17 cellular contexts compared by ENCODE assay signal in genomic region chr12:3101309-3102022, GRCh38. TPM values are rescaled to one million over a fixed set of nuclear protein-coding genes. Genes with fewer than 3 reads are reported as not detected.
DNase-seq lines count a peak whose midpoint lies in the region; ATAC-seq and TF ChIP-seq lines count a peak whose summit lies in the region.
"Had no signal": no experiment of that assay in that cellular context is flagged by ENCODE, and none has a peak within 500 bp of the region (broad histone marks: within the 10 kb centered on the region; RNA-seq: fewer than 3 reads in every experiment).

No MANE protein-coding gene starts in this region.

- H3K27ac Mint-ChIP-seq in HFFc6, result peak overlapping the region; percentile 10; the same call in 1 of the 2 replicates
- H3K27ac Mint-ChIP-seq in activated T-helper 17 cell treated with anti-CD3 and anti-CD28 coated beads, Interleukin-2, amount 50 U/mL, for 72 hours, result no peak overlapping the region

- no peak overlapping the region for H3K27ac ChIP-seq in A673 (ENCODE audit: low read depth, low read length, poor library complexity, severe bottlenecking)
- H3K27ac ChIP-seq: esophagus muscularis mucosa, vagina had no signal

- POLR2A ChIA-PET in A673 (lab: Charles Lee; ENCODE audit: low non-redundant PET), result no interaction called here

- peaks cover 58% of the 10 kb centered on the region for H3K4me1 Mint-ChIP-seq in HFFc6 (ENCODE audit: low read depth)
- no peaks in the 10 kb centered on the region for H3K4me1 Mint-ChIP-seq in activated T-helper 17 cell treated with anti-CD3 and anti-CD28 coated beads, Interleukin-2, amount 50 U/mL, for 72 hours

- intact Hi-C loops in A673 (cut with micrococcal nuclease; ENCODE audit: unreplicated experiment), result no loop called here

- no peaks in the 10 kb centered on the region for H3K36me3 ChIP-seq in A673 (ENCODE audit: insufficient read depth, low read length, poor library complexity, severe bottlenecking)
- H3K36me3 ChIP-seq: esophagus muscularis mucosa, vagina had no signal

- H3K4me1 ChIP-seq in A673 (ENCODE audit: insufficient read depth, low read length, poor library complexity, severe bottlenecking), result peaks cover 28% of the 10 kb centered on the region

- CTCF ChIA-PET in A673 (lab: Charles Lee), result no interaction called here

- H3K9me3 ChIP-seq in A673 (ENCODE audit: low read depth, low read length, poor library complexity, severe bottlenecking), result no peaks in the 10 kb centered on the region
- H3K9me3 ChIP-seq: esophagus muscularis mucosa, vagina had no signal

- peaks cover 5% of the 10 kb centered on the region; the same call in 1 of the 2 replicates for H3K9me3 Mint-ChIP-seq in HFFc6
- peaks cover 25% of the 10 kb centered on the region for H3K9me3 Mint-ChIP-seq in activated T-helper 17 cell treated with anti-CD3 and anti-CD28 coated beads, Interleukin-2, amount 50 U/mL, for 72 hours

- H3K4me3 Mint-ChIP-seq in HFFc6, result no peak overlapping the region
- no peak overlapping the region for H3K4me3 Mint-ChIP-seq in activated T-helper 17 cell treated with anti-CD3 and anti-CD28 coated beads, Interleukin-2, amount 50 U/mL, for 72 hours

- peaks cover 17% of the 10 kb centered on the region for H3K36me3 Mint-ChIP-seq in HFFc6 (ENCODE audit: low read depth)
- no peaks in the 10 kb centered on the region for H3K36me3 Mint-ChIP-seq in activated T-helper 17 cell treated with anti-CD3 and anti-CD28 coated beads, Interleukin-2, amount 50 U/mL, for 72 hours (ENCODE audit: low read depth)

- no peaks in the 10 kb centered on the region for H3K27me3 ChIP-seq in A673 (replicated peaks; ENCODE audit: insufficient read depth, low read depth, low read length, poor library complexity)
- H3K27me3 ChIP-seq: esophagus muscularis mucosa, vagina had no signal

- BruUV-seq in A673 (replicated peaks; lab: Mats Ljungman, UMichigan), result no TSS peak

- TF ChIP-seq CTCF in HFFc6 (IDR thresholded peaks at IDR 0.05), result no peak
- no peak for TF ChIP-seq CTCF in cardiac fibroblast (IDR thresholded peaks at IDR 0.05; ENCODE audit: low read depth, low read length)
- no peak for TF ChIP-seq CTCF in A673 (conservative IDR thresholded peaks at IDR 0.05; ENCODE audit: low read depth, low read length)

- no peak for ATAC-seq in activated T-helper 17 cell treated with anti-CD3 and anti-CD28 coated beads, Interleukin-2, amount 50 U/mL, for 72 hours (replicated peaks)
- ATAC-seq in HG03460 (IDR thresholded peaks at IDR 0.05; ENCODE audit: unreplicated experiment), result no peak
- ATAC-seq: left lobe of liver had no signal

- DNase-seq in AG08395 (ENCODE audit: low spot score) (peak; percentile 48), HFFc6 (peak; percentile 66), cardiac fibroblast (ENCODE audit: low read depth in 2 of 2) (peak; percentile 18 to 53), kidney tubule cell (ENCODE audit: low spot score) (peak; percentile 59), A673 (ENCODE audit: low spot score) (no peak), NCI-H69 (lab: John Stamatoyannopoulos, UW) (no peak)
- DNase-seq: activated CD4-positive, CD25-positive, alpha-beta regulatory T cell treated with anti-CD3 and anti-CD28 coated beads, Interleukin-2, amount 50 U/mL, for 72 hours; dorsolateral prefrontal cortex; NCI-H1436; SHP77 treated with DMSO at 0.1 percent for 48 hours; stimulated activated naive CD4-positive, alpha-beta T cell treated with Interleukin-2 at 50 U/mL for 16 hours; T-helper 2 cell had no signal

- H3K4me3 ChIP-seq in cardiac fibroblast (replicated peaks in 1 of 2; ENCODE audit: low read depth in 2 of 2, low read length in 2 of 2) (no peak overlapping the region), A673 (ENCODE audit: low read depth, low read length, poor library complexity, severe bottlenecking) (no peak overlapping the region)
- H3K4me3 ChIP-seq: dorsolateral prefrontal cortex, esophagus muscularis mucosa, vagina had no signal

- H3K27me3 Mint-ChIP-seq in HFFc6 (ENCODE audit: insufficient read depth), result no peaks in the 10 kb centered on the region; the same call in 1 of the 2 replicates
- H3K27me3 Mint-ChIP-seq in activated T-helper 17 cell treated with anti-CD3 and anti-CD28 coated beads, Interleukin-2, amount 50 U/mL, for 72 hours, result peaks cover 7% of the 10 kb centered on the region

RNA-seq across cellular contexts. Expression of gene TSPAN9, which starts 24.3 kb away (rescaled TPM):
- 10 to 100 TPM; 18.1 to 35.8 (median 22.7) TPM for total RNA-seq in HFFc6 (2021; fragmentation: NEBNext Ultra II Directional; extraction: Animal tissue kit (Norgen Biotek cat#: 25700))
- 1 to 10 TPM in 1 of 2 donors, under 1 TPM in 1; 0.65 to 2.7 TPM for total RNA-seq in activated T-helper 17 cell treated with anti-CD3 and anti-CD28 coated beads, Interleukin-2, amount 50 U/mL, for 72 hours
- total RNA-seq in A673 (2021), result 35.5 and 41.9 TPM in 2 replicates

Comparison
In these comparisons a context has a peak if more than half of its experiments do, and no peak if none do; other contexts are left out.
1. DNase-seq: peak in AG08395 (single experiment), HFFc6 (single experiment), cardiac fibroblast (2 of 2) and kidney tubule cell (single experiment); none in A673 (single experiment) and NCI-H69 (single experiment).